Comparison of ENCODE assay signal across 10 cellular contexts in the genomic region with DNA sequence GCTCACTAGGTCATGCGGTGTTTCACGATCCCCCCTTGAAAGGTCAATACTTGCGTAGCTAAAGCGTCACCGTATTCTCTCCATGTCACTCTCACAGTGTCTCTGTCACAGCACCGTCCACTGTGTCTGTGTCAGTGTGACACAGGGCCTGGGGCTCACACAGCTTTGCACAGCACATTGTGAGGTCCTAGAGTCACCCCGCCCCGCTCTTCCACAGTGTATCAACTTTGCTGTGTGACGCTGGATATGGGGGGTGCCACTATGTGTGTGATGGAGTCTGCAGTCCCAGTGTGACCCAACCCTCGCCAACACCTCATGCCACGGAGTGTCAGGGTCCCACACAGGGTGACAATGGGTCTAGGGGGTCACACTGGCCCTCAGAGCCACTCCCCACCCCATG. TPM values are rescaled to one million over a fixed set of nuclear protein-coding genes. Genes with fewer than 3 reads are reported as not detected.
DNase-seq lines count a peak whose midpoint lies in the region; ATAC-seq and TF ChIP-seq lines count a peak whose summit lies in the region.
"Had no signal": no experiment of that assay in that cellular context is flagged by ENCODE, and none has a peak within 500 bp of the region (broad histone marks: within the 10 kb centered on the region; RNA-seq: fewer than 3 reads in every experiment).

No MANE protein-coding gene starts in this region.

- in situ Hi-C loops in SK-MEL-5 (cut with HindIII; ENCODE audit: low pct_unique_long_range_greater_than_20kb, low sequenced_read_pairs) = no loop called here

- H3K27ac Mint-ChIP-seq in CD14-positive monocyte = peak overlapping the region in 2 of 7 donors; percentile 18 to 44
- H3K27ac Mint-ChIP-seq: activated B cell treated with CpG ODN at 0.5 μM for 24 hours had no signal

- H3K9me3 ChIP-seq in osteoblast (ENCODE audit: low read depth, low read length) = no peaks in the 10 kb centered on the region

- peaks cover 18 to 24% (median 19%) of the 10 kb centered on the region in 3 donors for H3K27me3 Mint-ChIP-seq in CD14-positive monocyte (ENCODE audit: low read depth in 3 of 3)

- no peak for TF ChIP-seq CTCF in CD14-positive monocyte (IDR thresholded peaks at IDR 0.05)
- TF ChIP-seq CTCF in fibroblast of the aortic adventitia (IDR thresholded peaks at IDR 0.05; ENCODE audit: insufficient read depth, low read length) = no peak
- no peak for TF ChIP-seq CTCF in osteoblast (IDR thresholded peaks at IDR 0.05; ENCODE audit: extremely low read depth, low read depth, low read length)

- H3K36me3 Mint-ChIP-seq in CD14-positive monocyte = no peaks in the 10 kb centered on the region

- intact Hi-C loops in CD14-positive monocyte (cut with micrococcal nuclease) = no loop called here

- H3K4me3 ChIP-seq in fibroblast of the aortic adventitia (ENCODE audit: low read depth, low read length) (peak overlapping the region; percentile 67), osteoblast (ENCODE audit: insufficient read depth, low read length) (peak overlapping the region; percentile 74)

- peak overlapping the region; percentile 66 for H2AFZ ChIP-seq in osteoblast (ENCODE audit: low read length)

- H3K36me3 ChIP-seq in osteoblast (ENCODE audit: insufficient read depth, low read length) = no peaks in the 10 kb centered on the region

- no peaks in the 10 kb centered on the region for H3K27me3 ChIP-seq in osteoblast (ENCODE audit: insufficient read depth, low read length)

- H3K4me1 ChIP-seq in osteoblast (ENCODE audit: insufficient read depth, low read length) = peaks cover 15% of the 10 kb centered on the region

- H3K79me2 ChIP-seq in osteoblast (ENCODE audit: insufficient read depth, low read length) = peaks cover 3% of the 10 kb centered on the region

- ATAC-seq in HG03108 (IDR thresholded peaks at IDR 0.05; ENCODE audit: unreplicated experiment) (no peak), HG02973 (IDR thresholded peaks at IDR 0.05; ENCODE audit: unreplicated experiment) (no peak)

- H3K9me3 Mint-ChIP-seq in CD14-positive monocyte = peaks cover 0 to 11% (median 2%) of the 10 kb centered on the region in 7 donors

- peak overlapping the region; percentile 65 to 81 for H3K4me3 Mint-ChIP-seq in CD14-positive monocyte

- peaks cover 21% of the 10 kb centered on the region for H3K4me1 Mint-ChIP-seq in CD14-positive monocyte

- no peak overlapping the region for H3K27ac ChIP-seq in osteoblast (ENCODE audit: low read depth, low read length)

- H3K4me2 ChIP-seq in osteoblast (ENCODE audit: insufficient read depth, low read length) = peak overlapping the region; percentile 75

- H4K20me1 ChIP-seq in osteoblast (ENCODE audit: insufficient read depth, low read length) = no peaks in the 10 kb centered on the region

- DNase-seq in CD14-positive monocyte (ENCODE audit: low spot score) (no peak), SK-MEL-5 (ENCODE audit: low read depth, low spot score) (peak; percentile 34), fibroblast of the aortic adventitia (ENCODE audit: low read depth) (no peak), osteoblast (ENCODE audit: insufficient read length, low spot score, missing footprints) (no peak), inferior parietal cortex (ENCODE audit: extremely low spot score) (no peak), NCI-H1092 (lab: John Stamatoyannopoulos, UW) (no peak)
- DNase-seq: NCI-H187 treated with DMSO at 0.1 percent for 48 hours had no signal

RNA-seq across cellular contexts. Expression of gene P4HA3, which starts 0.6 kb away (rescaled TPM):
- polyA plus RNA-seq in CD14-positive monocyte = not detected
- 2.2 and 2.6 TPM in 2 replicates for total RNA-seq in SK-MEL-5 (2014; rRNA removed; shearing (Covaris generic))
- polyA plus RNA-seq in SK-MEL-5 (2015; cell fraction: cytosol; rRNA removed) = 2.1 and 4.1 TPM in 2 replicates
- 0.33 and 0.43 TPM in 2 replicates for polyA plus RNA-seq in SK-MEL-5 (2015; cell fraction: nucleus; rRNA removed)
- total RNA-seq in fibroblast of the aortic adventitia (ENCODE audit: low replicate concordance) = 1.9 and 4.4 TPM in 2 replicates
- 8.7 and 19.2 TPM in 2 replicates for total RNA-seq in osteoblast
- total RNA-seq: activated B cell treated with CpG ODN at 0.5 μM for 24 hours had no signal
